23 cellular contexts compared by ENCODE assay signal in genomic region chr19:40553885-40554857, GRCh38. TPM values are rescaled to one million over a fixed set of nuclear protein-coding genes. Genes with fewer than 3 reads are reported as not detected.
DNase-seq lines count a peak whose midpoint lies in the region; ATAC-seq and TF ChIP-seq lines count a peak whose summit lies in the region.
"Had no signal": no experiment of that assay in that cellular context is flagged by ENCODE, and none has a peak within 500 bp of the region (broad histone marks: within the 10 kb centered on the region; RNA-seq: fewer than 3 reads in every experiment).

No MANE protein-coding gene starts in this region.

- H3K36me3 Mint-ChIP-seq in glutamatergic neuron (ENCODE audit: unreplicated experiment) (peaks cover 14% of the 10 kb centered on the region), nephron progenitor cell (ENCODE audit: low read depth) (no peaks in the 10 kb centered on the region)
- H3K36me3 Mint-ChIP-seq: CD8-positive, alpha-beta T cell; stimulated activated naive B cell treated with anti-CD40 and anti-IgM and Interleukin-4, amounts not matched to agents 10 μg/mL and 1 μg/mL and 100 μg/mL, for 72 hours had no signal

- peaks cover 13% of the 10 kb centered on the region for H3K9me3 Mint-ChIP-seq in glutamatergic neuron (ENCODE audit: unreplicated experiment)
- no peaks in the 10 kb centered on the region for H3K9me3 Mint-ChIP-seq in nephron progenitor cell
- H3K9me3 Mint-ChIP-seq: activated CD4-positive, alpha-beta memory T cell treated with anti-CD3 and anti-CD28 coated beads, Interleukin-2, amount 10 ng/mL, durations not matched to agents 7 days and 5 days; CD8-positive, alpha-beta T cell; stimulated activated naive B cell treated with anti-CD40 and anti-IgM and Interleukin-4, amounts not matched to agents 10 μg/mL and 1 μg/mL and 100 μg/mL, for 72 hours had no signal

- dilution Hi-C loops in IMR-90 (cut with HindIII; ENCODE audit: low sequenced_read_pairs, unreplicated experiment), result no loop called here

- H3K27ac ChIP-seq in IMR-90 (ENCODE audit: insufficient read depth, low read length), result no peak overlapping the region
- H3K27ac ChIP-seq: ascending aorta, heart right ventricle, PC-9 had no signal

- no peak overlapping the region for H2AK9ac ChIP-seq in IMR-90 (replicated peaks; ENCODE audit: low read depth, low read length, poor library complexity)

- no TSS peak for BruUV-seq in IMR-90 (replicated peaks; lab: Mats Ljungman, UMichigan)

- POLR2A ChIA-PET in IMR-90 (lab: Charles Lee; ENCODE audit: unreplicated experiment), result no interaction called here

- no peaks in the 10 kb centered on the region for H3K9me1 ChIP-seq in IMR-90 (ENCODE audit: insufficient read depth, low read length)

- no peaks in the 10 kb centered on the region; the same call in 1 of the 2 replicates for H3K9me3 ChIP-seq in IMR-90 (ENCODE audit: control insufficient read depth, insufficient read depth, low read length)
- H3K9me3 ChIP-seq: ascending aorta, heart right ventricle had no signal

- no peak overlapping the region for H3K9ac ChIP-seq in IMR-90 (ENCODE audit: low read depth, low read length)

- H3K79me1 ChIP-seq in IMR-90 (ENCODE audit: low read depth in 1 of 2, low read length in 2 of 2), result no peaks in the 10 kb centered on the region

- H3K4me3 Mint-ChIP-seq in glutamatergic neuron (ENCODE audit: unreplicated experiment) (peak overlapping the region; percentile 56), nephron progenitor cell (no peak overlapping the region)
- H3K4me3 Mint-ChIP-seq: activated CD4-positive, alpha-beta memory T cell treated with anti-CD3 and anti-CD28 coated beads, Interleukin-2, amount 10 ng/mL, durations not matched to agents 7 days and 5 days; CD8-positive, alpha-beta T cell; stimulated activated naive B cell treated with anti-CD40 and anti-IgM and Interleukin-4, amounts not matched to agents 10 μg/mL and 1 μg/mL and 100 μg/mL, for 72 hours had no signal

- H3K4me1 Mint-ChIP-seq in glutamatergic neuron (ENCODE audit: low read depth, unreplicated experiment), result peaks cover 19% of the 10 kb centered on the region
- no peaks in the 10 kb centered on the region for H3K4me1 Mint-ChIP-seq in nephron progenitor cell

- no peaks in the 10 kb centered on the region for H4K20me1 ChIP-seq in IMR-90 (ENCODE audit: insufficient read depth, low read length)

- in situ Hi-C loops in IMR-90 (cut with MboI; ENCODE audit: low sequenced_read_pairs), result no loop called here

- no peak overlapping the region for H3K56ac ChIP-seq in IMR-90 (ENCODE audit: extremely low read depth, insufficient read depth, low read length)

- no peak overlapping the region for H4K8ac ChIP-seq in IMR-90 (ENCODE audit: low read depth in 2 of 2, low read length in 2 of 2)

- TF ChIP-seq CTCF in IMR-90 (conservative IDR thresholded peaks at IDR 0.05; ENCODE audit: low read depth, low read length) (no peak), glutamatergic neuron (IDR thresholded peaks at IDR 0.05; ENCODE audit: partially characterized antibody, unreplicated experiment) (no peak), nephron progenitor cell (IDR thresholded peaks at IDR 0.05) (no peak)

- peak; percentile 90 for DNase-seq in DMS53 (lab: John Stamatoyannopoulos, UW)
- DNase-seq in IMR-90, result no peak
- DNase-seq in glutamatergic neuron, result peak; percentile 55
- DNase-seq in nephron progenitor cell, result peak; percentile 42
- no peak for DNase-seq in nucleus accumbens (lab: John Stamatoyannopoulos, UW)
- no peak for DNase-seq in glomerular visceral epithelial cell (ENCODE audit: extremely low spot score)
- no peak for DNase-seq in MV-4-11 (lab: John Stamatoyannopoulos, UW)
- DNase-seq in retina, result no peak
- DNase-seq: activated CD4-positive, alpha-beta memory T cell treated with anti-CD3 and anti-CD28 coated beads, Interleukin-2, amount 10 ng/mL, durations not matched to agents 7 days and 5 days; activated naive CD4-positive, alpha-beta T cell; activated T-cell treated with anti-CD3 and anti-CD28 coated beads, Interleukin-2, amount 50 U/mL, for 1 hour; CD8-positive, alpha-beta T cell; cerebellar nuclear complex; effector memory CD4-positive, alpha-beta T cell; heart right ventricle; kidney glomerular epithelial cell; NCI-H1436; occipital lobe; PC-9; right cardiac atrium; stimulated activated naive B cell treated with anti-CD40 and anti-IgM and Interleukin-4, amounts not matched to agents 10 μg/mL and 1 μg/mL and 100 μg/mL, for 72 hours; T-helper 2 cell had no signal

- peak overlapping the region; percentile 51 for H2AFZ ChIP-seq in IMR-90 (replicated peaks; ENCODE audit: low read length, poor library complexity)
- H2AFZ ChIP-seq: PC-9 had no signal

- TF ChIP-seq RAD21 in IMR-90 (IDR thresholded peaks at IDR 0.05; ENCODE audit: low read length), result no peak

- no peak overlapping the region for H2AK5ac ChIP-seq in IMR-90 (ENCODE audit: low read depth, low read length)

- peaks cover 18% of the 10 kb centered on the region for H3K27me3 Mint-ChIP-seq in glutamatergic neuron (ENCODE audit: unreplicated experiment)
- H3K27me3 Mint-ChIP-seq in nephron progenitor cell (ENCODE audit: low read depth, poor library complexity), result peaks cover 94% of the 10 kb centered on the region

- no peak overlapping the region for H4K91ac ChIP-seq in IMR-90 (ENCODE audit: insufficient read depth, low read depth, low read length)

- H3K4me3 ChIP-seq in IMR-90 (ENCODE audit: insufficient read depth, low read depth, low read length), result no peak overlapping the region
- H3K4me3 ChIP-seq: ascending aorta, heart right ventricle, PC-9 had no signal

- H3K23ac ChIP-seq in IMR-90 (ENCODE audit: low read depth, low read length), result no peak overlapping the region

- no peaks in the 10 kb centered on the region for H3K36me3 ChIP-seq in IMR-90 (ENCODE audit: control insufficient read depth, insufficient read depth, low read length)
- H3K36me3 ChIP-seq: ascending aorta, heart right ventricle had no signal

- ATAC-seq in IMR-90 (ENCODE audit: low read depth), result no peak
- ATAC-seq: CD8-positive, alpha-beta T cell; heart right ventricle; right cardiac atrium; stimulated activated naive B cell treated with anti-CD40 and anti-IgM and Interleukin-4, amounts not matched to agents 10 μg/mL and 1 μg/mL and 100 μg/mL, for 72 hours had no signal

- H3K14ac ChIP-seq in IMR-90 (replicated peaks; ENCODE audit: low read depth, low read length), result no peak overlapping the region

- TF ChIP-seq POLR2A in IMR-90 (IDR thresholded peaks at IDR 0.05; ENCODE audit: low read depth, low read length), result no peak

- H3K27ac Mint-ChIP-seq in glutamatergic neuron (ENCODE audit: unreplicated experiment) (no peak overlapping the region), nephron progenitor cell (no peak overlapping the region)
- H3K27ac Mint-ChIP-seq: activated CD4-positive, alpha-beta memory T cell treated with anti-CD3 and anti-CD28 coated beads, Interleukin-2, amount 10 ng/mL, durations not matched to agents 7 days and 5 days; CD8-positive, alpha-beta T cell; stimulated activated naive B cell treated with anti-CD40 and anti-IgM and Interleukin-4, amounts not matched to agents 10 μg/mL and 1 μg/mL and 100 μg/mL, for 72 hours had no signal

- intact Hi-C loops in IMR-90 (cut with micrococcal nuclease), result no loop called here

- H3K4ac ChIP-seq in IMR-90 (ENCODE audit: low read depth, low read length), result no peak overlapping the region

- H3K4me1 ChIP-seq in IMR-90 (ENCODE audit: control insufficient read depth, insufficient read depth, low read length), result no peaks in the 10 kb centered on the region
- H3K4me1 ChIP-seq: ascending aorta had no signal

- 11% methylated on average over 40 of the region's 69 CpGs; no CpG with 5 or more reads in 1 of the 2 experiments for WGBS in IMR-90 (ENCODE audit: extremely low coverage in 2 of 2, insufficient read length in 1 of 2), 2 experiments

- no peak overlapping the region for H2BK20ac ChIP-seq in IMR-90 (ENCODE audit: low read depth, low read length)

- H3K4me2 ChIP-seq in IMR-90 (ENCODE audit: low read depth, low read length), result no peak overlapping the region
- H3K4me2 ChIP-seq: PC-9 had no signal

- no peak overlapping the region for H2BK15ac ChIP-seq in IMR-90 (ENCODE audit: low read depth, low read length)

- H2BK120ac ChIP-seq in IMR-90 (ENCODE audit: low read depth, low read length), result no peak overlapping the region

- H2BK5ac ChIP-seq in IMR-90 (ENCODE audit: low read depth, low read length, poor library complexity, severe bottlenecking), result no peak overlapping the region

- H3K27me3 ChIP-seq in IMR-90 (ENCODE audit: control insufficient read depth, insufficient read depth, low read length), result peaks cover 52% of the 10 kb centered on the region
- H3K27me3 ChIP-seq: ascending aorta had no signal

- H4K5ac ChIP-seq in IMR-90 (ENCODE audit: low read depth, low read length), result no peak overlapping the region

- H3K18ac ChIP-seq in IMR-90 (ENCODE audit: low read depth, low read length), result no peak overlapping the region

- CTCF ChIA-PET in IMR-90 (lab: Yijun Ruan, JAX), result interaction anchor here (0.7 to 1.5 kb wide), 2 partner anchors 13 to 80 kb away, joined by 3 read pairs; no protein-coding TSS in a partner anchor

TF ChIP-seq in IMR-90, 13 proteins besides CTCF, POLR2A, EP300 and RAD21:
- TF ChIP-seq BHLHE40 (IDR thresholded peaks at IDR 0.05; ENCODE audit: low read depth, low read length) (no peak), RCOR1 (IDR thresholded peaks at IDR 0.05; ENCODE audit: insufficient replicate concordance, low read length) (no peak), CEBPB (IDR thresholded peaks at IDR 0.05; ENCODE audit: low read depth, low read length) (no peak)

RNA-seq across cellular contexts. Expression of gene SHKBP1, which starts 22.5 kb away (rescaled TPM):
- total RNA-seq in IMR-90 (2012; rRNA removed), result 15.6 and 16.1 TPM in 2 replicates
- polyA plus RNA-seq in IMR-90 (2012; rRNA removed), result 94.0 and 108 TPM in 2 replicates
- polyA plus RNA-seq in IMR-90 (2012; cell fraction: cytosol; rRNA removed), result 70.5 and 114 TPM in 2 replicates
- 124 and 239 TPM in 2 replicates for polyA plus RNA-seq in IMR-90 (2012; cell fraction: nucleus; rRNA removed; ENCODE audit: low replicate concordance)
- total RNA-seq in glutamatergic neuron (ENCODE audit: unreplicated experiment), result 170 TPM

RNA-seq across cellular contexts. Expression of gene LTBP4, which starts 47.0 kb away (rescaled TPM):
- 4.4 and 14.7 TPM in 2 replicates for total RNA-seq in IMR-90 (2012; rRNA removed)
- polyA plus RNA-seq in IMR-90 (2012; rRNA removed), result 61.6 and 70.3 TPM in 2 replicates
- polyA plus RNA-seq in IMR-90 (2012; cell fraction: cytosol; rRNA removed), result 121 and 133 TPM in 2 replicates
- polyA plus RNA-seq in IMR-90 (2012; cell fraction: nucleus; rRNA removed; ENCODE audit: low replicate concordance), result 202 and 477 TPM in 2 replicates
- 169 TPM for total RNA-seq in glutamatergic neuron (ENCODE audit: unreplicated experiment)

Comparison
In these comparisons a context has a peak if more than half of its experiments do, and no peak if none do; other contexts are left out.
1. DNase-seq: peak in DMS53 (single experiment), glutamatergic neuron (single experiment) and nephron progenitor cell (single experiment); none in IMR-90 (single experiment), nucleus accumbens (0 of 56), glomerular visceral epithelial cell (single experiment), MV-4-11 (single experiment) and retina (single experiment).
2. RNA of gene LTBP4, which starts 47.0 kb away (total RNA-seq): 169 TPM in glutamatergic neuron (single experiment); 4.4 to 14.7 TPM in IMR-90; every median in the first group is over 10 times any median in the second.